Comparison of ENCODE assay signal across 17 cellular contexts in the genomic region with DNA sequence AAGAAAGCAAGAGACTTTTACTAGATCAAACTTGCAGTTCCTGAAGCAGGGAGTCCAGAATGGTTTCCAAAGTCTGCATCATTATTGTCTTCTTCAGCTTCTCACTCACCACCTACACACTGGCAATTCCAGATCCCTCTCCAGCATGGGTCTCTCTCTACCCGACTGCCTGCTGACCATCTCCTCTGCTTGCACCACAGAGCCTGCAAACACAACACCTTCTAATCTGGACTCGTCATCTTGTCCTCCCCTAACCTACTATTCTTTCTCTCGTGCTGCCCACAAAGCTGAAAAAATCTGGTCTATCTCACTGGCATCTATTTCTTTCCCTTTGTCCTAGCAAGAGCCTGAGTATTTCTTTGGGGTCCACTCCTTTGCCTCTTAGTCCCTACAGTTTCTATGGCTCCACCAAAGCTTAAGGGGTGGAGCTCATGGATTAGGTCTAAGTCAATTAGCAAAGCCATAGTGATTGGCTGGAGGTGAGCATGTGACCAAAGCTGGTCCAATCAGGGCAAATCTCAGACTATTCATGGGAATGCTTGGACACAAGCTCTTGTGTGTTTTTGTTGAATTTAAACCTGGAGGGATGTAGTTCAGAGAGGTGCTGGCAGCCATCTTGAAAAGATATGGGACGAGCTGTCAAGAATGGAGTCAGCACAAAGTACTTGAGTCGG.
DNase-seq lines count a peak whose midpoint lies in the region; TF ChIP-seq lines count a peak whose summit lies in the region.
"Had no signal": no experiment of that assay in that cellular context is flagged by ENCODE, and none has a peak within 500 bp of the region (broad histone marks: within the 10 kb centered on the region; RNA-seq: fewer than 3 reads in every experiment).

No MANE protein-coding gene starts in this region.

- intact Hi-C loops in thyroid gland (cut with DNase I) = no loop called here

- H3K27ac ChIP-seq in coronary artery = no peak overlapping the region
- no peak overlapping the region for H3K27ac ChIP-seq in thyroid gland
- H3K27ac ChIP-seq: 22Rv1, BLaER1, HL-60 had no signal

- TF ChIP-seq CTCF in coronary artery (IDR thresholded peaks at IDR 0.05) (no peak), thyroid gland (IDR thresholded peaks at IDR 0.05) (no peak)

- no peak for TF ChIP-seq RAD21 in Ishikawa (IDR thresholded peaks at IDR 0.05; ENCODE audit: low read depth)

- 83 to 89% methylated on average over 5 of the region's 5 CpGs for WGBS in thyroid gland, 2 donors

- H3K27me3 ChIP-seq in thyroid gland = no peaks in the 10 kb centered on the region
- H3K27me3 ChIP-seq: BLaER1 had no signal

- TF ChIP-seq EP300 in Ishikawa (IDR thresholded peaks at IDR 0.05; ENCODE audit: borderline replicate concordance) = no peak

- H3K4me3 ChIP-seq in coronary artery (no peak overlapping the region), thyroid gland (replicated peaks in 1 of 3) (no peak overlapping the region)
- H3K4me3 ChIP-seq: BLaER1, GM23338 had no signal

- H3K9me3 ChIP-seq in thyroid gland = no peaks in the 10 kb centered on the region

- DNase-seq in NCI-H82 (lab: John Stamatoyannopoulos, UW) (peak; percentile 18), NCI-H82 treated with DMSO at 0.1 percent for 48 hours (lab: John Stamatoyannopoulos, UW; ENCODE audit: unreplicated experiment) (no peak), coronary artery (ENCODE audit: low spot score) (peak; percentile 11), mesenteric fat pad (ENCODE audit: low spot score) (peak; percentile 11), thyroid gland (no peak), HUDEP-2 (lab: John Stamatoyannopoulos, UW; ENCODE audit: unreplicated experiment in 76 of 76) (no peak)
- DNase-seq: Calu3; CD8-positive, alpha-beta T cell; DMS79 treated with DMSO at 0.1 percent for 48 hours; GF-D8; H7; HFFc6 had no signal

- TF ChIP-seq POLR2A in thyroid gland (IDR thresholded peaks at IDR 0.05) = no peak

- no peaks in the 10 kb centered on the region for H3K36me3 ChIP-seq in thyroid gland
- H3K36me3 ChIP-seq: BLaER1 had no signal

- peaks cover 0 to 28% of the 10 kb centered on the region in 2 donors for H3K4me1 ChIP-seq in thyroid gland

TF ChIP-seq in Ishikawa, 13 proteins besides CTCF, POLR2A, EP300 and RAD21:
- TF ChIP-seq, protein P1, sequence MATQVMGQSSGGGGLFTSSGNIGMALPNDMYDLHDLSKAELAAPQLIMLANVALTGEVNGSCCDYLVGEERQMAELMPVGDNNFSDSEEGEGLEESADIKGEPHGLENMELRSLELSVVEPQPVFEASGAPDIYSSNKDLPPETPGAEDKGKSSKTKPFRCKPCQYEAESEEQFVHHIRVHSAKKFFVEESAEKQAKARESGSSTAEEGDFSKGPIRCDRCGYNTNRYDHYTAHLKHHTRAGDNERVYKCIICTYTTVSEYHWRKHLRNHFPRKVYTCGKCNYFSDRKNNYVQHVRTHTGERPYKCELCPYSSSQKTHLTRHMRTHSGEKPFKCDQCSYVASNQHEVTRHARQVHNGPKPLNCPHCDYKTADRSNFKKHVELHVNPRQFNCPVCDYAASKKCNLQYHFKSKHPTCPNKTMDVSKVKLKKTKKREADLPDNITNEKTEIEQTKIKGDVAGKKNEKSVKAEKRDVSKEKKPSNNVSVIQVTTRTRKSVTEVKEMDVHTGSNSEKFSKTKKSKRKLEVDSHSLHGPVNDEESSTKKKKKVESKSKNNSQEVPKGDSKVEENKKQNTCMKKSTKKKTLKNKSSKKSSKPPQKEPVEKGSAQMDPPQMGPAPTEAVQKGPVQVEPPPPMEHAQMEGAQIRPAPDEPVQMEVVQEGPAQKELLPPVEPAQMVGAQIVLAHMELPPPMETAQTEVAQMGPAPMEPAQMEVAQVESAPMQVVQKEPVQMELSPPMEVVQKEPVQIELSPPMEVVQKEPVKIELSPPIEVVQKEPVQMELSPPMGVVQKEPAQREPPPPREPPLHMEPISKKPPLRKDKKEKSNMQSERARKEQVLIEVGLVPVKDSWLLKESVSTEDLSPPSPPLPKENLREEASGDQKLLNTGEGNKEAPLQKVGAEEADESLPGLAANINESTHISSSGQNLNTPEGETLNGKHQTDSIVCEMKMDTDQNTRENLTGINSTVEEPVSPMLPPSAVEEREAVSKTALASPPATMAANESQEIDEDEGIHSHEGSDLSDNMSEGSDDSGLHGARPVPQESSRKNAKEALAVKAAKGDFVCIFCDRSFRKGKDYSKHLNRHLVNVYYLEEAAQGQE (IDR thresholded peaks at IDR 0.05; ENCODE audit: low read depth) = no peak
- TF ChIP-seq, protein P2, sequence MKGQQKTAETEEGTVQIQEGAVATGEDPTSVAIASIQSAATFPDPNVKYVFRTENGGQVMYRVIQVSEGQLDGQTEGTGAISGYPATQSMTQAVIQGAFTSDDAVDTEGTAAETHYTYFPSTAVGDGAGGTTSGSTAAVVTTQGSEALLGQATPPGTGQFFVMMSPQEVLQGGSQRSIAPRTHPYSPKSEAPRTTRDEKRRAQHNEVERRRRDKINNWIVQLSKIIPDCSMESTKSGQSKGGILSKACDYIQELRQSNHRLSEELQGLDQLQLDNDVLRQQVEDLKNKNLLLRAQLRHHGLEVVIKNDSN (IDR thresholded peaks at IDR 0.05) = peak; percentile 56

Comparison
In these comparisons a context has a peak if more than half of its experiments do, and no peak if none do; other contexts are left out.
1. DNase-seq: peak in NCI-H82 (single experiment), coronary artery (single experiment) and mesenteric fat pad (single experiment); none in NCI-H82 treated with DMSO at 0.1 percent for 48 hours (single experiment), thyroid gland (0 of 2) and HUDEP-2 (0 of 76).